20 cellular contexts compared by ENCODE assay signal in the genomic region with DNA sequence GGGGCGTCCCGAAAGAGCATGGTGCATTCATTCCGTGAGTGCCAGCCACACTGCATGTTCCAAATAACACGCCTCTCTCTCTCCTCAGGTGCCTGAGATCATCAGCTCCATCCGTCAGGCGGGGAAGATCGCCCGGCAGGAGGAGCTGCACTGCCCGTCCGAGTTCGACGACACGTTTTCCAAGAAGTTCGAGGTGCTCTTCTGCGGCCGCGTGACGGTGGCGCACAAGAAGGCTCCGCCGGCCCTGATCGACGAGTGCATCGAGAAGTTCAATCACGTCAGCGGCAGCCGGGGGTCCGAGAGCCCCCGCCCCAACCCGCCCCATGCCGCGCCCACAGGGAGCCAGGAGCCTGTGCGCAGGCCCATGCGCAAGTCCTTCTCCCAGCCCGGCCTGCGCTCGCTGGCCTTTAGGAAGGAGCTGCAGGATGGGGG. TPM values are rescaled to one million over a fixed set of nuclear protein-coding genes. Genes with fewer than 3 reads are reported as not detected.
A peak's percentile ranks its signal among the peaks of the same experiment; 100 is the strongest.
DNase-seq lines count a peak whose midpoint lies in the region; ATAC-seq and TF ChIP-seq lines count a peak whose summit lies in the region.
"Had no signal": no experiment of that assay in that cellular context is flagged by ENCODE, and none has a peak within 500 bp of the region (broad histone marks: within the 10 kb centered on the region; RNA-seq: fewer than 3 reads in every experiment).

No MANE protein-coding gene starts in this region.

- H3K9ac ChIP-seq in endodermal cell (ENCODE audit: extremely low read depth, low read length, poor library complexity, severe bottlenecking) = no peak overlapping the region
- no peak overlapping the region for H3K9ac ChIP-seq in trophoblast cell (ENCODE audit: low read length)
- H3K9ac ChIP-seq: GM23248 had no signal

- no peaks in the 10 kb centered on the region for H3K27me3 Mint-ChIP-seq in endodermal cell (ENCODE audit: insufficient read depth)
- H3K27me3 Mint-ChIP-seq: CD4-positive, alpha-beta memory T cell had no signal

- ATAC-seq in Right ventricle myocardium superior (ENCODE audit: poor library complexity) (peak; percentile 5), heart left ventricle (no peak), GM21717 (IDR thresholded peaks at IDR 0.05; ENCODE audit: unreplicated experiment) (no peak)

- H3K4me3 ChIP-seq in heart left ventricle (no peak overlapping the region), endodermal cell (ENCODE audit: low read length) (no peak overlapping the region), trophoblast cell (ENCODE audit: low read depth, low read length) (peak overlapping the region; percentile 39), uterus (no peak overlapping the region), SJCRH30 (no peak overlapping the region)
- H3K4me3 ChIP-seq: GM23248, PC-9 had no signal

- intact Hi-C loops in Right ventricle myocardium superior (cut with DNase I) = no loop called here
- intact Hi-C loops in heart left ventricle (cut with DNase I) = no loop called here
- intact Hi-C loops in uterus (cut with DNase I; ENCODE audit: low total_unique reads) = no loop called here

- 90 to 92% (median 91%) methylated on average over 34 to 37 of the region's 37 CpGs for WGBS in heart left ventricle, 4 donors
- WGBS in endodermal cell (ENCODE audit: insufficient coverage in 1 of 2, insufficient read length in 1 of 2), 2 experiments = 96 to 97% methylated on average over 30 to 37 of the region's 37 CpGs
- WGBS in trophoblast cell (ENCODE audit: extremely low coverage, insufficient coverage, insufficient read length) = no CpG with 5 or more reads among the region's 37 CpGs

- DNase-seq in Right ventricle myocardium superior = no peak
- DNase-seq in heart left ventricle = no peak
- DNase-seq in endodermal cell = no peak
- no peak for DNase-seq in trophoblast cell
- no peak for DNase-seq in uterus
- no peak for DNase-seq in NCI-H1694 (lab: John Stamatoyannopoulos, UW)
- no peak for DNase-seq in SJCRH30
- DNase-seq: 8988T; BE2C; Calu3; CD4-positive, alpha-beta memory T cell; KG1; NCI-H1436; NCI-H2029 treated with DMSO at 0.1 percent for 48 hours; NCI-H2171 treated with DMSO at 0.1 percent for 48 hours; NCI-H510A; PC-9 had no signal

- H3K4me1 Mint-ChIP-seq in endodermal cell = peaks cover 15% of the 10 kb centered on the region

- no peak overlapping the region for H3K23ac ChIP-seq in trophoblast cell (ENCODE audit: low read length)

- H3K4me2 ChIP-seq in trophoblast cell (ENCODE audit: low read length) = no peak overlapping the region
- H3K4me2 ChIP-seq: PC-9 had no signal

- no peaks in the 10 kb centered on the region for H3K27me3 ChIP-seq in heart left ventricle
- no peaks in the 10 kb centered on the region for H3K27me3 ChIP-seq in endodermal cell (ENCODE audit: control insufficient read depth, insufficient read depth, low read length, poor library complexity, severe bottlenecking)
- H3K27me3 ChIP-seq in trophoblast cell (ENCODE audit: insufficient read depth, low read length) = no peaks in the 10 kb centered on the region
- H3K27me3 ChIP-seq in uterus = no peaks in the 10 kb centered on the region
- H3K27me3 ChIP-seq in SJCRH30 = no peaks in the 10 kb centered on the region
- H3K27me3 ChIP-seq: BE2C had no signal

- no peak overlapping the region for H3K18ac ChIP-seq in trophoblast cell (ENCODE audit: low read length)

- no peak overlapping the region for H2BK12ac ChIP-seq in trophoblast cell (ENCODE audit: low read length)

- no peak overlapping the region for H2BK5ac ChIP-seq in trophoblast cell (ENCODE audit: low read depth, low read length, poor library complexity)

- no peak for TF ChIP-seq CTCF in heart left ventricle (IDR thresholded peaks at IDR 0.05)
- TF ChIP-seq CTCF in endodermal cell (conservative IDR thresholded peaks at IDR 0.05) = no peak
- no peak for TF ChIP-seq CTCF in uterus (IDR thresholded peaks at IDR 0.05)

- H4K12ac ChIP-seq in trophoblast cell (ENCODE audit: low read depth, low read length) = no peak overlapping the region

- no peak overlapping the region for H2AFZ ChIP-seq in trophoblast cell (ENCODE audit: insufficient read depth, low read length, poor library complexity)
- H2AFZ ChIP-seq: GM23248, PC-9 had no signal

- peaks cover 8% of the 10 kb centered on the region for H3K79me2 ChIP-seq in trophoblast cell (ENCODE audit: control insufficient read depth, insufficient read depth, low read length, poor library complexity)

- H3K4me3 Mint-ChIP-seq in endodermal cell = no peak overlapping the region
- H3K4me3 Mint-ChIP-seq: CD4-positive, alpha-beta memory T cell had no signal

- H3K9me3 ChIP-seq in heart left ventricle (no peaks in the 10 kb centered on the region), endodermal cell (ENCODE audit: control insufficient read depth, low read length) (no peaks in the 10 kb centered on the region), trophoblast cell (ENCODE audit: insufficient read depth, low read depth, low read length) (peaks cover 2% of the 10 kb centered on the region), uterus (no peaks in the 10 kb centered on the region), SJCRH30 (replicated peaks) (no peaks in the 10 kb centered on the region)
- H3K9me3 ChIP-seq: BE2C had no signal

- H2AK5ac ChIP-seq in trophoblast cell (ENCODE audit: low read length) = peak overlapping the region; percentile 29

- no peak overlapping the region for H2BK120ac ChIP-seq in trophoblast cell (ENCODE audit: insufficient read depth, low read length, poor library complexity)

- H3K36me3 ChIP-seq in heart left ventricle = peaks cover 0 to 42% (median 34%) of the 10 kb centered on the region in 9 donors
- H3K36me3 ChIP-seq in endodermal cell (ENCODE audit: control insufficient read depth, insufficient read depth, low read length) = peaks cover 23% of the 10 kb centered on the region
- H3K36me3 ChIP-seq in trophoblast cell (ENCODE audit: control insufficient read depth in 1 of 2, insufficient read depth in 2 of 2, low read length in 2 of 2) = peaks cover 10 to 12% of the 10 kb centered on the region in 2 experiments
- H3K36me3 ChIP-seq in uterus = no peaks in the 10 kb centered on the region
- H3K36me3 ChIP-seq in SJCRH30 = no peaks in the 10 kb centered on the region; the same call in 1 of the 2 replicates
- H3K36me3 ChIP-seq: BE2C had no signal

- H4K8ac ChIP-seq in trophoblast cell (ENCODE audit: low read depth, low read length) = no peak overlapping the region

- no peak overlapping the region for H4K91ac ChIP-seq in trophoblast cell (ENCODE audit: low read depth, low read length)

- TF ChIP-seq POLR2A in heart left ventricle (IDR thresholded peaks at IDR 0.05) = no peak
- TF ChIP-seq POLR2A in uterus (IDR thresholded peaks at IDR 0.05) = no peak

- H3K79me1 ChIP-seq in trophoblast cell (ENCODE audit: low read length) = peaks cover 7% of the 10 kb centered on the region

- no peak overlapping the region for H3K4ac ChIP-seq in trophoblast cell (ENCODE audit: low read depth, low read length)

- H3K14ac ChIP-seq in trophoblast cell (ENCODE audit: low read length) = no peak overlapping the region

- H3K36me3 Mint-ChIP-seq in endodermal cell (ENCODE audit: low read depth) = peaks cover 17% of the 10 kb centered on the region

- H3K27ac Mint-ChIP-seq in endodermal cell = peak overlapping the region; percentile 64
- H3K27ac Mint-ChIP-seq: CD4-positive, alpha-beta memory T cell had no signal

- peak overlapping the region in 4 of 12 donors; percentile 8 to 78 (median 50) for H3K27ac ChIP-seq in heart left ventricle
- H3K27ac ChIP-seq in endodermal cell (ENCODE audit: low read depth, low read length) = no peak overlapping the region
- no peak overlapping the region for H3K27ac ChIP-seq in trophoblast cell (ENCODE audit: low read depth, low read length)
- H3K27ac ChIP-seq in uterus = peak overlapping the region; percentile 91 to 99
- H3K27ac ChIP-seq in SJCRH30 = no peak overlapping the region
- H3K27ac ChIP-seq: GM23248, PC-9 had no signal

- H3K9me3 Mint-ChIP-seq in endodermal cell = no peaks in the 10 kb centered on the region
- H3K9me3 Mint-ChIP-seq: CD4-positive, alpha-beta memory T cell had no signal

- H3K4me1 ChIP-seq in heart left ventricle = peaks cover 0 to 64% (median 21%) of the 10 kb centered on the region in 12 donors
- H3K4me1 ChIP-seq in endodermal cell (ENCODE audit: control insufficient read depth, insufficient read depth, low read length) = peaks cover 5% of the 10 kb centered on the region
- H3K4me1 ChIP-seq in trophoblast cell (ENCODE audit: control insufficient read depth in 1 of 2, insufficient read depth in 2 of 2, low read length in 2 of 2) = peaks cover 8 to 16% of the 10 kb centered on the region in 2 experiments
- H3K4me1 ChIP-seq in uterus = peaks cover 4 to 32% of the 10 kb centered on the region in 2 donors
- peaks cover 21% of the 10 kb centered on the region for H3K4me1 ChIP-seq in SJCRH30
- H3K4me1 ChIP-seq: BE2C had no signal

RNA-seq across cellular contexts. Expression of gene PTTG2, which starts 54.2 kb away (rescaled TPM):
- 0.67 TPM for total RNA-seq in Right ventricle myocardium superior
- total RNA-seq in heart left ventricle = 1 to 10 TPM in 4 of 9 donors, under 1 TPM in 2, not detected in 3; 0.48 to 2.3 (median 1.0) TPM
- polyA plus RNA-seq in heart left ventricle = 1 to 10 TPM in 1 of 2 donors, under 1 TPM in 1; 0.88 to 1.2 TPM
- not detected for total RNA-seq in endodermal cell
- not detected for polyA plus RNA-seq in endodermal cell (2013, experiment 1 of 2)
- not detected for polyA plus RNA-seq in endodermal cell (2013, experiment 2 of 2)
- not detected in 2 replicates for polyA plus RNA-seq in trophoblast cell (2013)
- 1 to 10 TPM in 1 of 4 donors, under 1 TPM in 1, not detected in 2; 0.90 to 4.1 TPM for total RNA-seq in uterus
- not detected in 2 replicates for total RNA-seq in SJCRH30 (2014; rRNA removed; shearing (Covaris generic))
- total RNA-seq: Calu3, GM23248, M059J had no signal
- polyA plus RNA-seq: CD4-positive, alpha-beta memory T cell; GM23248 had no signal

Comparison
In these comparisons a context has a peak if more than half of its experiments do, and no peak if none do; other contexts are left out.
1. H3K27ac ChIP-seq: peak in uterus (2 of 2); none in endodermal cell (single experiment), trophoblast cell (single experiment) and SJCRH30 (single experiment).